In genomic region chr4:76090241-76090691, GRCh38 we compare ENCODE assay signal across 8 cellular contexts. TPM values are rescaled to one million over a fixed set of nuclear protein-coding genes. Genes with fewer than 3 reads are reported as not detected.
DNase-seq lines count a peak whose midpoint lies in the region; ATAC-seq and TF ChIP-seq lines count a peak whose summit lies in the region.

No MANE protein-coding gene starts in this region.

- no peak for TF ChIP-seq CTCF in body of pancreas (IDR thresholded peaks at IDR 0.05)

- no peak for TF ChIP-seq POLR2A in body of pancreas (IDR thresholded peaks at IDR 0.05)

- no peak overlapping the region for H2BK15ac ChIP-seq in mesenchymal stem cell (ENCODE audit: low read depth, poor library complexity, severe bottlenecking)

- H2BK12ac ChIP-seq in mesenchymal stem cell (ENCODE audit: low read length in 2 of 2), result no peak overlapping the region

- DNase-seq in HUDEP-2 (lab: John Stamatoyannopoulos, UW; ENCODE audit: unreplicated experiment in 76 of 76) (peak in 66 of 76 experiments; percentile 3 to 91 (median 54)), body of pancreas (peak in 3 of 4 donors; percentile 15 to 69 (median 17)), mesenchymal stem cell (peak; percentile 97), NCI-H2081 treated with DMSO at 0.1 percent for 48 hours (lab: John Stamatoyannopoulos, UW) (no peak), NCI-H526 treated with DMSO at 0.1 percent for 48 hours (lab: John Stamatoyannopoulos, UW) (no peak)
- no peak for DNase-seq in activated effector memory CD4-positive, alpha-beta T cell treated with Interleukin-2 at 50 U/mL for 16 hours

- no peak overlapping the region for H4K91ac ChIP-seq in mesenchymal stem cell (ENCODE audit: low read length)

- intact Hi-C loops in body of pancreas (cut with DNase I), result no loop called here

- H3K27ac ChIP-seq in body of pancreas, result peak overlapping the region in 1 of 4 donors; percentile 62
- no peak overlapping the region for H3K27ac ChIP-seq in mesenchymal stem cell (ENCODE audit: low read length, poor library complexity, severe bottlenecking)

- H3K23ac ChIP-seq in mesenchymal stem cell (ENCODE audit: low read length in 2 of 2), result no peak overlapping the region

- H2AK5ac ChIP-seq in mesenchymal stem cell (ENCODE audit: low read length, severe bottlenecking), result no peak overlapping the region

- no peak overlapping the region for H3K4me3 ChIP-seq in body of pancreas
- H3K4me3 ChIP-seq in mesenchymal stem cell (ENCODE audit: insufficient read depth in 1 of 2, low read depth in 1 of 2, low read length in 2 of 2), result no peak overlapping the region

- H2BK120ac ChIP-seq in mesenchymal stem cell (ENCODE audit: low read depth, low read length), result no peak overlapping the region

- H3K9ac ChIP-seq in mesenchymal stem cell (ENCODE audit: low read length), result peak overlapping the region; percentile 52

- H3K27me3 ChIP-seq in body of pancreas (no peaks in the 10 kb centered on the region), mesenchymal stem cell (ENCODE audit: control insufficient read depth in 1 of 2, insufficient read depth in 1 of 2, low read length in 2 of 2) (no peaks in the 10 kb centered on the region)

- no peaks in the 10 kb centered on the region for H3K9me3 ChIP-seq in body of pancreas
- no peaks in the 10 kb centered on the region for H3K9me3 ChIP-seq in mesenchymal stem cell (ENCODE audit: control insufficient read depth, low read length)

- ATAC-seq in GM18502 (IDR thresholded peaks at IDR 0.05; ENCODE audit: poor library complexity, unreplicated experiment) (peak; percentile 81), body of pancreas (peak; percentile 77), GM19397 (IDR thresholded peaks at IDR 0.05; ENCODE audit: unreplicated experiment) (no peak)

- H3K36me3 ChIP-seq in body of pancreas (replicated peaks in 1 of 2; ENCODE audit: insufficient read depth in 1 of 2, low read depth in 2 of 2) (no peaks in the 10 kb centered on the region), mesenchymal stem cell (ENCODE audit: control insufficient read depth in 1 of 2, insufficient read depth in 2 of 2, low read depth in 1 of 2, low read length in 2 of 2) (no peaks in the 10 kb centered on the region)

- no peak overlapping the region for H3K4ac ChIP-seq in mesenchymal stem cell (ENCODE audit: low read depth in 1 of 2, low read length in 2 of 2)

- 41 to 43% methylated on average over 7 of the region's 7 CpGs for WGBS in body of pancreas, 2 donors
- WGBS in mesenchymal stem cell, result 49% methylated on average over 6 of the region's 7 CpGs

- no peak overlapping the region for H3K4me2 ChIP-seq in mesenchymal stem cell (ENCODE audit: low read length, poor library complexity, severe bottlenecking)

- peaks cover 5% of the 10 kb centered on the region for H3K4me1 ChIP-seq in body of pancreas
- no peaks in the 10 kb centered on the region for H3K4me1 ChIP-seq in mesenchymal stem cell (ENCODE audit: control insufficient read depth, insufficient read depth, low read depth, low read length)

- H3K14ac ChIP-seq in mesenchymal stem cell (ENCODE audit: low read length in 2 of 2), result no peak overlapping the region

- H3K79me1 ChIP-seq in mesenchymal stem cell (replicated peaks; ENCODE audit: low read length, poor library complexity, severe bottlenecking), result no peaks in the 10 kb centered on the region

- H3K18ac ChIP-seq in mesenchymal stem cell (ENCODE audit: low read depth in 1 of 2, low read length in 2 of 2), result no peak overlapping the region

- no peak overlapping the region for H2AFZ ChIP-seq in mesenchymal stem cell (ENCODE audit: low read depth, low read length)

- no peak overlapping the region for H4K8ac ChIP-seq in mesenchymal stem cell (ENCODE audit: low read length)

- H2BK5ac ChIP-seq in mesenchymal stem cell (ENCODE audit: low read depth, low read length, poor library complexity, severe bottlenecking), result no peak overlapping the region

RNA-seq across cellular contexts. Expression of gene ART3, which starts 15.8 kb away (rescaled TPM):
- 1 to 10 TPM; 6.5 to 6.9 TPM for total RNA-seq in body of pancreas
- 0.36 TPM for polyA plus RNA-seq in mesenchymal stem cell (2013, experiment 1 of 2)
- polyA plus RNA-seq in mesenchymal stem cell (2013, experiment 2 of 2), result 0.25 TPM

RNA-seq across cellular contexts. Expression of gene CXCL11, which starts 54.4 kb away (rescaled TPM):
- total RNA-seq in body of pancreas, result under 1 TPM in 1 of 2 donors, not detected in 1; 0.52 TPM
- polyA plus RNA-seq in mesenchymal stem cell (2013, experiment 1 of 2), result 0.03 TPM
- polyA plus RNA-seq in mesenchymal stem cell (2013, experiment 2 of 2), result not detected

RNA-seq across cellular contexts. Expression of gene NUP54, which starts 57.9 kb away (rescaled TPM):
- 10 to 100 TPM; 13.7 to 33.3 TPM for total RNA-seq in body of pancreas
- polyA plus RNA-seq in mesenchymal stem cell (2013, experiment 1 of 2), result 20.8 TPM
- 21.2 TPM for polyA plus RNA-seq in mesenchymal stem cell (2013, experiment 2 of 2)

Comparison
In these comparisons a context has a peak if more than half of its experiments do, and no peak if none do; other contexts are left out.
1. DNase-seq: peak in HUDEP-2 (66 of 76), body of pancreas (3 of 4) and mesenchymal stem cell (single experiment); none in NCI-H2081 treated with DMSO at 0.1 percent for 48 hours (single experiment), activated effector memory CD4-positive, alpha-beta T cell treated with Interleukin-2 at 50 U/mL for 16 hours (single experiment) and NCI-H526 treated with DMSO at 0.1 percent for 48 hours (single experiment).